34 cellular contexts compared by ENCODE assay signal in the genomic region with DNA sequence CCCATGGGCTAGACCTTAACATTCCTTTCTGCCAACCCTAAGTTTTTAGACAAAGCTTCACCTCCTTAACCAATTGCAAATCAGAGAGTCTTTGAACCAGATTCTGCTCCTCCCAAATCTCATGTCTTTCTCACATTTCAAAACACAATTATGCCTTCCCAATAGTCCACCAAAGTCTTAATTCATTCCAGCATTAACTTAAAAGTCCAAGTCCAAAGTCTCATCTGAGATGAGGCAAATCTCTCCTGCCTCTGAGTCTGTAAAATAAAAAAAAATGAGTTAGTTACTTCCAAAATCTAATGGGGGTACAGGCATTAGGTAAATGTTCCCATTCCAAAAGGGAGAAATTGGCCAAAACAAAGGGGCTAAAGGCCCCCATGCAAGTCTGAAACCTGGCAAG.
"Had no signal": no experiment of that assay in that cellular context is flagged by ENCODE, and none has a peak within 500 bp of the region (broad histone marks: within the 10 kb centered on the region; RNA-seq: fewer than 3 reads in every experiment).

No MANE protein-coding gene starts in this region.

- H3K9ac ChIP-seq: KMS-11 had no signal

- H3K36me3 ChIP-seq: MG63 had no signal

- DNase-seq: Karpas-422, Kasumi-1, KG1, MG63, MM.1S, MV-4-11, NCI-H1048, NCI-H1092, NCI-H1092 treated with DMSO at 0.1 percent for 48 hours, NCI-H1105, NCI-H1105 treated with DMSO at 0.1 percent for 48 hours, NCI-H1417, NCI-H1417 treated with DMSO at 0.1 percent for 48 hours, NCI-H1436, NCI-H1436 treated with DMSO at 0.1 percent for 48 hours, NCI-H146, NCI-H1694, NCI-H1694 treated with DMSO at 0.1 percent for 48 hours, NCI-H187, NCI-H187 treated with DMSO at 0.1 percent for 48 hours, NCI-H1930, NCI-H2029, NCI-H2029 treated with DMSO at 0.1 percent for 48 hours, NCI-H2081, NCI-H2081 treated with DMSO at 0.1 percent for 48 hours, NCI-H2107, NCI-H2171, NCI-H2171 treated with DMSO at 0.1 percent for 48 hours, NCI-H2227 treated with DMSO at 0.1 percent for 48 hours, NCI-H226, NCI-H345, NCI-H446, NCI-H446 treated with DMSO at 0.1 percent for 48 hours had no signal

- H3K27ac ChIP-seq: KMS-11 had no signal

- H3K9me3 ChIP-seq: MG63 had no signal

- H3K4me3 ChIP-seq: MG63 had no signal

- H3K27me3 ChIP-seq: MG63 had no signal

- H3K4me2 ChIP-seq: KMS-11 had no signal
